In genomic region chr20:32959351-32960221, GRCh38 we compare ENCODE assay signal across 33 cellular contexts. TPM values are rescaled to one million over a fixed set of nuclear protein-coding genes. Genes with fewer than 3 reads are reported as not detected.
A peak's percentile ranks its signal among the peaks of the same experiment; 100 is the strongest.
DNase-seq lines count a peak whose midpoint lies in the region; ATAC-seq and TF ChIP-seq lines count a peak whose summit lies in the region.
"Had no signal": no experiment of that assay in that cellular context is flagged by ENCODE, and none has a peak within 500 bp of the region (broad histone marks: within the 10 kb centered on the region; RNA-seq: fewer than 3 reads in every experiment).

No MANE protein-coding gene starts in this region.

- intact Hi-C loops in sciatic nerve (cut with DNase I): no loop called here

- peak overlapping the region; percentile 21 for H3K4me3 Mint-ChIP-seq in endothelial cell (ENCODE audit: unreplicated experiment)
- H3K4me3 Mint-ChIP-seq in osteocyte (ENCODE audit: unreplicated experiment): no peak overlapping the region
- H3K4me3 Mint-ChIP-seq: activated CD8-positive, alpha-beta memory T cell treated with anti-CD3 and anti-CD28 coated beads, Interleukin-2, amount 10 ng/mL, durations not matched to agents 7 days and 5 days; activated naive CD8-positive, alpha-beta T cell treated with anti-CD3 and anti-CD28 coated beads, Interleukin-2, amount 50 U/mL, for 24 hours; activated T-cell treated with anti-CD3 and anti-CD28 coated beads, Interleukin-2, amount 50 U/mL, for 4 hours; immature natural killer cell had no signal

- H3K4me1 Mint-ChIP-seq in endothelial cell (ENCODE audit: unreplicated experiment): peaks cover 4% of the 10 kb centered on the region
- no peaks in the 10 kb centered on the region for H3K4me1 Mint-ChIP-seq in osteocyte (ENCODE audit: unreplicated experiment)
- H3K4me1 Mint-ChIP-seq: immature natural killer cell had no signal

- H3K27ac Mint-ChIP-seq in endothelial cell (ENCODE audit: unreplicated experiment): no peak overlapping the region
- no peak overlapping the region for H3K27ac Mint-ChIP-seq in osteocyte (ENCODE audit: unreplicated experiment)
- H3K27ac Mint-ChIP-seq: activated CD8-positive, alpha-beta memory T cell treated with anti-CD3 and anti-CD28 coated beads, Interleukin-2, amount 10 ng/mL, durations not matched to agents 7 days and 5 days; activated naive CD8-positive, alpha-beta T cell treated with anti-CD3 and anti-CD28 coated beads, Interleukin-2, amount 50 U/mL, for 24 hours; immature natural killer cell had no signal

- POLR2A ChIA-PET in HEK293T (lab: Yijun Ruan, JAX): no interaction called here

- peaks cover 5% of the 10 kb centered on the region for H3K27me3 Mint-ChIP-seq in endothelial cell (ENCODE audit: unreplicated experiment)
- H3K27me3 Mint-ChIP-seq in osteocyte (ENCODE audit: unreplicated experiment): peaks cover 9% of the 10 kb centered on the region
- H3K27me3 Mint-ChIP-seq: activated CD8-positive, alpha-beta memory T cell treated with anti-CD3 and anti-CD28 coated beads, Interleukin-2, amount 10 ng/mL, durations not matched to agents 7 days and 5 days; activated naive CD8-positive, alpha-beta T cell treated with anti-CD3 and anti-CD28 coated beads, Interleukin-2, amount 50 U/mL, for 24 hours had no signal

- TF ChIP-seq CTCF in endothelial cell (IDR thresholded peaks at IDR 0.05; ENCODE audit: unreplicated experiment) (no peak), osteocyte (IDR thresholded peaks at IDR 0.05) (no peak)

- DNase-seq in GM03348 (ENCODE audit: low spot score): peak; percentile 2
- DNase-seq in HEK293T (ENCODE audit: extremely low spot score): peak; percentile 6
- DNase-seq in endothelial cell (ENCODE audit: low spot score): no peak
- DNase-seq in osteocyte (ENCODE audit: extremely low spot score, unreplicated experiment): peak; percentile 79
- DNase-seq in NCI-H146 treated with DMSO at 0.1 percent for 48 hours (lab: John Stamatoyannopoulos, UW; ENCODE audit: unreplicated experiment): no peak
- DNase-seq in sciatic nerve (ENCODE audit: low spot score): no peak
- DNase-seq: activated CD4-positive, alpha-beta T cell treated with anti-CD3 and anti-CD28 coated beads, Interleukin-2, amount 50 U/mL, for 4 hours; activated CD8-positive, alpha-beta memory T cell treated with anti-CD3 and anti-CD28 coated beads, Interleukin-2, amount 10 ng/mL, durations not matched to agents 7 days and 5 days; activated gamma-delta T cell treated with Interleukin-2 at 50 U/mL for 16 hours; activated naive CD8-positive, alpha-beta T cell treated with anti-CD3 and anti-CD28 coated beads, Interleukin-2, amount 50 U/mL, for 24 hours; activated T-cell treated with anti-CD3 and anti-CD28 coated beads, Interleukin-2, amount 50 U/mL, for 4 hours; BE2C; colonic mucosa; DMS153; effector CD4-positive, alpha-beta T cell; hypothalamus; immature natural killer cell; KG1; NCI-H1105; NCI-H2081; NCI-H526; PC-3; psoas muscle; stimulated activated naive CD4-positive, alpha-beta T cell had no signal

- H3K36me3 Mint-ChIP-seq in endothelial cell (ENCODE audit: low read depth, unreplicated experiment) (peaks cover 9% of the 10 kb centered on the region), osteocyte (ENCODE audit: unreplicated experiment) (no peaks in the 10 kb centered on the region)

- ATAC-seq in sciatic nerve (no peak), GM18909 (IDR thresholded peaks at IDR 0.05; ENCODE audit: poor library complexity, unreplicated experiment) (no peak), HG03108 (IDR thresholded peaks at IDR 0.05; ENCODE audit: unreplicated experiment) (no peak)
- ATAC-seq: activated CD8-positive, alpha-beta memory T cell treated with anti-CD3 and anti-CD28 coated beads, Interleukin-2, amount 10 ng/mL, durations not matched to agents 7 days and 5 days; activated naive CD8-positive, alpha-beta T cell treated with anti-CD3 and anti-CD28 coated beads, Interleukin-2, amount 50 U/mL, for 24 hours; activated T-cell treated with anti-CD3 and anti-CD28 coated beads, Interleukin-2, amount 50 U/mL, for 4 hours; HCT116; PC-3; psoas muscle had no signal

- CTCF ChIA-PET in HEK293T (lab: Yijun Ruan, JAX): no interaction called here

- H3K9me3 Mint-ChIP-seq in endothelial cell (ENCODE audit: unreplicated experiment) (no peaks in the 10 kb centered on the region), osteocyte (ENCODE audit: unreplicated experiment) (peaks cover 7% of the 10 kb centered on the region)

TF ChIP-seq in HEK293T, 16 proteins besides CTCF, POLR2A, EP300 and RAD21:
- TF ChIP-seq NFRKB (IDR thresholded peaks at IDR 0.05) (no peak), SP1 (IDR thresholded peaks at IDR 0.05) (no peak), ELF4 (IDR thresholded peaks at IDR 0.05) (no peak), ARNT (IDR thresholded peaks at IDR 0.05) (no peak), FOXA1 (IDR thresholded peaks at IDR 0.05) (no peak), TARDBP (IDR thresholded peaks at IDR 0.05) (no peak), PKNOX1 (IDR thresholded peaks at IDR 0.05) (no peak), BHLHE40 (IDR thresholded peaks at IDR 0.05; ENCODE audit: borderline replicate concordance) (no peak), CTBP1 (IDR thresholded peaks at IDR 0.05; ENCODE audit: borderline replicate concordance) (no peak), L3MBTL2 (conservative IDR thresholded peaks at IDR 0.05) (no peak), SUZ12 (IDR thresholded peaks at IDR 0.05) (no peak), FOXK2 (IDR thresholded peaks at IDR 0.05) (no peak), HDGF (IDR thresholded peaks at IDR 0.05; ENCODE audit: borderline replicate concordance) (no peak)
TF ChIP-seq in HEK293T: peak in this region for 0.

RNA-seq across cellular contexts. Expression of gene SUN5, which starts 44.6 kb away (rescaled TPM):
- total RNA-seq in endothelial cell (ENCODE audit: unreplicated experiment) (not detected), osteocyte (not detected in 2 replicates), sciatic nerve (not detected)
- total RNA-seq: A673; activated CD8-positive, alpha-beta memory T cell treated with anti-CD3 and anti-CD28 coated beads, Interleukin-2, amount 10 ng/mL, durations not matched to agents 7 days and 5 days; activated T-cell treated with anti-CD3 and anti-CD28 coated beads, Interleukin-2, amount 50 U/mL, for 4 hours; astrocyte; cardiac muscle cell; colonic mucosa; HT-29; MCF 10A; PC-3; psoas muscle; T-helper 1 cell treated with Interleukin-12 subunit alpha and Interleukin-12 subunit beta and Interleukin-4 antibody, amounts not matched to agents 30 ng/mL and 1 ng/mL, for 36 hours had no signal

RNA-seq across cellular contexts. Expression of gene BPIFB2, which starts 47.9 kb away (rescaled TPM):
- total RNA-seq in endothelial cell (ENCODE audit: unreplicated experiment) (not detected), osteocyte (not detected in 2 replicates), sciatic nerve (not detected)
- total RNA-seq: A673; activated CD8-positive, alpha-beta memory T cell treated with anti-CD3 and anti-CD28 coated beads, Interleukin-2, amount 10 ng/mL, durations not matched to agents 7 days and 5 days; astrocyte; cardiac muscle cell; HT-29; MCF 10A; PC-3; psoas muscle; T-helper 1 cell treated with Interleukin-12 subunit alpha and Interleukin-12 subunit beta and Interleukin-4 antibody, amounts not matched to agents 30 ng/mL and 1 ng/mL, for 36 hours had no signal

Comparison
In these comparisons a context has a peak if more than half of its experiments do, and no peak if none do; other contexts are left out.
1. DNase-seq: peak in GM03348 (single experiment), HEK293T (single experiment) and osteocyte (single experiment); none in endothelial cell (single experiment), NCI-H146 treated with DMSO at 0.1 percent for 48 hours (single experiment) and sciatic nerve (single experiment).